In genomic region chr15:40693904-40694705, GRCh38 we compare ENCODE assay signal across 7 cellular contexts. TPM values are rescaled to one million over a fixed set of nuclear protein-coding genes. Genes with fewer than 3 reads are reported as not detected.
DNase-seq lines count a peak whose midpoint lies in the region; ATAC-seq lines count a peak whose summit lies in the region.

No MANE protein-coding gene starts in this region.

- ATAC-seq in GM18508 (IDR thresholded peaks at IDR 0.05; ENCODE audit: insufficient read depth, unreplicated experiment), result peak; percentile 14
- peak; percentile 14 for ATAC-seq in HG03025 (IDR thresholded peaks at IDR 0.05; ENCODE audit: low FRiP score, unreplicated experiment)
- ATAC-seq in activated T-cell treated with anti-CD3 and anti-CD28 coated beads, Interleukin-2, amount 50 U/mL, for 72 hours (replicated peaks in 1 of 2), result no peak
- ATAC-seq in stimulated activated naive B cell treated with anti-CD40 and anti-IgM and Interleukin-4, amounts not matched to agents 10 μg/mL and 1 μg/mL and 100 μg/mL, for 72 hours (replicated peaks), result peak; percentile 13 to 25

- peaks cover 40% of the 10 kb centered on the region for H3K4me1 Mint-ChIP-seq in activated T-cell treated with anti-CD3 and anti-CD28 coated beads, Interleukin-2, amount 50 U/mL, for 72 hours (ENCODE audit: low read depth)
- peaks cover 11 to 12% of the 10 kb centered on the region in 2 donors for H3K4me1 Mint-ChIP-seq in stimulated activated naive B cell treated with anti-CD40 and anti-IgM and Interleukin-4, amounts not matched to agents 10 μg/mL and 1 μg/mL and 100 μg/mL, for 72 hours

- peak overlapping the region; percentile 88 for H3K4me3 ChIP-seq in iPS-11a (ENCODE audit: low read depth, low read length)

- H3K36me3 Mint-ChIP-seq in activated T-cell treated with anti-CD3 and anti-CD28 coated beads, Interleukin-2, amount 50 U/mL, for 72 hours (ENCODE audit: insufficient read depth in 2 of 2), result peaks cover 6 to 21% of the 10 kb centered on the region in 2 donors
- peaks cover 10 to 16% of the 10 kb centered on the region in 2 donors for H3K36me3 Mint-ChIP-seq in stimulated activated naive B cell treated with anti-CD40 and anti-IgM and Interleukin-4, amounts not matched to agents 10 μg/mL and 1 μg/mL and 100 μg/mL, for 72 hours

- H3K27ac Mint-ChIP-seq in activated T-cell treated with anti-CD3 and anti-CD28 coated beads, Interleukin-2, amount 50 U/mL, for 72 hours, result peak overlapping the region; percentile 91
- peak overlapping the region; percentile 97 for H3K27ac Mint-ChIP-seq in stimulated activated naive B cell treated with anti-CD40 and anti-IgM and Interleukin-4, amounts not matched to agents 10 μg/mL and 1 μg/mL and 100 μg/mL, for 72 hours

- H3K27me3 Mint-ChIP-seq in activated T-cell treated with anti-CD3 and anti-CD28 coated beads, Interleukin-2, amount 50 U/mL, for 72 hours (ENCODE audit: low read depth), result no peaks in the 10 kb centered on the region
- no peaks in the 10 kb centered on the region for H3K27me3 Mint-ChIP-seq in stimulated activated naive B cell treated with anti-CD40 and anti-IgM and Interleukin-4, amounts not matched to agents 10 μg/mL and 1 μg/mL and 100 μg/mL, for 72 hours

- peak overlapping the region; percentile 97 to 100 for H3K4me3 Mint-ChIP-seq in activated T-cell treated with anti-CD3 and anti-CD28 coated beads, Interleukin-2, amount 50 U/mL, for 72 hours
- H3K4me3 Mint-ChIP-seq in stimulated activated naive B cell treated with anti-CD40 and anti-IgM and Interleukin-4, amounts not matched to agents 10 μg/mL and 1 μg/mL and 100 μg/mL, for 72 hours, result peak overlapping the region; percentile 96

- no peaks in the 10 kb centered on the region for H3K9me3 Mint-ChIP-seq in activated T-cell treated with anti-CD3 and anti-CD28 coated beads, Interleukin-2, amount 50 U/mL, for 72 hours
- H3K9me3 Mint-ChIP-seq in stimulated activated naive B cell treated with anti-CD40 and anti-IgM and Interleukin-4, amounts not matched to agents 10 μg/mL and 1 μg/mL and 100 μg/mL, for 72 hours, result no peaks in the 10 kb centered on the region

- peak in 1 of 2 donors; percentile 12 for DNase-seq in activated T-cell treated with anti-CD3 and anti-CD28 coated beads, Interleukin-2, amount 50 U/mL, for 72 hours
- DNase-seq in stimulated activated naive B cell treated with anti-CD40 and anti-IgM and Interleukin-4, amounts not matched to agents 10 μg/mL and 1 μg/mL and 100 μg/mL, for 72 hours, result peak; percentile 25
- no peak for DNase-seq in hepatic stellate cell (ENCODE audit: low spot score)
- DNase-seq in Kasumi-1 (lab: John Stamatoyannopoulos, UW), result no peak

RNA-seq across cellular contexts. Expression of gene RAD51, which starts 0.9 kb away (rescaled TPM):
- total RNA-seq in activated T-cell treated with anti-CD3 and anti-CD28 coated beads, Interleukin-2, amount 50 U/mL, for 72 hours, result 10 to 100 TPM; 49.9 to 73.2 TPM

Comparison
In these comparisons a context has a peak if more than half of its experiments do, and no peak if none do; other contexts are left out.
1. ATAC-seq: peak in GM18508 (single experiment), HG03025 (single experiment) and stimulated activated naive B cell treated with anti-CD40 and anti-IgM and Interleukin-4, amounts not matched to agents 10 μg/mL and 1 μg/mL and 100 μg/mL, for 72 hours (2 of 2); none in activated T-cell treated with anti-CD3 and anti-CD28 coated beads, Interleukin-2, amount 50 U/mL, for 72 hours (0 of 2).